10 cellular contexts compared by ENCODE assay signal in the genomic region with DNA sequence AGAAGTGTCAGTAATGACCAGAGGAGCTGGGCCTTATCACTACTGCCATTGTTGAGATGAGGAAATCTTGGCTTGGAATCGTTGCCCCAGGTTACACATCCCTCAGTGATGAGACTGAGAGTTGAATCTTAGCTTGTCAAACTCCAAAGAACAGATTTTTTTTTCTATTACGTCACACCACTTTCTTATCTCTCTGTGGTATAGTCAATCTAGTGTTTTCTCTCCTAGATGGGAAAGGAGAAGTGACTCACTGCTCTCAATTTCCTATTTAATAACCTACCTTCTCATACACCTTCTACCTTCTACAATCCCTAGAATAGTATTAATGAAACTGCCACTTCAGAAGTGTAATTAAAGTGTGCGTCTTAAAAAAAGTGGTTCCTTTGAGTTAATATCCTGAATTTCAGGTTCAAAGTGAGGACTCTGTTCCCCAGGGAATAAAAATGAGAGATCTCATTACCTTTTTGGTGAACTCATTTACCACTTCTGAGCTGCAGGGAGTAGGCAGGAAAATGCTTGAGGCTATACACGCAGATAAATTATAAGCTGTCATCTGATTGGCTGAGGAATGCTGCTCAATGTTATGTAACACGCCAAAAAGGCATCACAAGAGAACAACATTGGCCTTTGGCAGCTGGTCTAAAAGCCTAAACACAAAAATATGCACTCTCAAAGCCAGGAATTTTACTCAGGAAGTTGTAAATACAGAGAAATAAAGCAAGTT. TPM values are rescaled to one million over a fixed set of nuclear protein-coding genes. Genes with fewer than 3 reads are reported as not detected.
DNase-seq lines count a peak whose midpoint lies in the region; ATAC-seq and TF ChIP-seq lines count a peak whose summit lies in the region.
"Had no signal": no experiment of that assay in that cellular context is flagged by ENCODE, and none has a peak within 500 bp of the region (broad histone marks: within the 10 kb centered on the region; RNA-seq: fewer than 3 reads in every experiment).

No MANE protein-coding gene starts in this region.

- 16 to 22% methylated on average over 5 of the region's 5 CpGs for WGBS in GM23248 (ENCODE audit: low coverage in 1 of 2, low lambda C conversion rate in 2 of 2, missing lambda C conversion rate in 2 of 2), 2 experiments
- 40 to 43% methylated on average over 3 to 5 of the region's 5 CpGs for WGBS in transverse colon (ENCODE audit: low coverage in 1 of 2), 2 donors

- peak; percentile 59 for ATAC-seq in RWPE2 (ENCODE audit: low read depth)
- no peak for ATAC-seq in GM21423 (IDR thresholded peaks at IDR 0.05; ENCODE audit: unreplicated experiment)
- no peak for ATAC-seq in GM19324 (IDR thresholded peaks at IDR 0.05; ENCODE audit: low FRiP score, unreplicated experiment)

- in situ Hi-C loops in GM23248 (cut with MboI) (no loop called here), transverse colon (cut with MboI; ENCODE audit: low pct_ligation_motif_present in 1 of 4, low pct_unique_long_range_greater_than_20kb in 1 of 4, low sequenced_read_pairs in 3 of 4) (no loop called here)

- H3K36me3 ChIP-seq in GM23248 (ENCODE audit: low read depth) (no peaks in the 10 kb centered on the region), RWPE2 (ENCODE audit: low read depth) (no peaks in the 10 kb centered on the region), transverse colon (no peaks in the 10 kb centered on the region)

- DNase-seq in A172 (ENCODE audit: low spot score) (peak; percentile 74), GM23248 (peak; percentile 88), RWPE2 (ENCODE audit: low spot score) (no peak), fibroblast of villous mesenchyme (ENCODE audit: low read depth) (peak; percentile 64), transverse colon (no peak), middle frontal gyrus (ENCODE audit: extremely low spot score, low spot score) (no peak)
- DNase-seq: cortex of kidney, NCI-H1930 had no signal

- intact Hi-C loops in transverse colon (cut with DNase I; ENCODE audit: low total_unique reads), result no loop called here

- H3K4me1 ChIP-seq in GM23248 (ENCODE audit: insufficient read depth), result peaks cover 37% of the 10 kb centered on the region
- H3K4me1 ChIP-seq in RWPE2 (ENCODE audit: insufficient read depth, poor library complexity, severe bottlenecking), result peaks cover 8% of the 10 kb centered on the region
- H3K4me1 ChIP-seq in transverse colon, result peaks cover 0 to 6% (median 3%) of the 10 kb centered on the region in 4 donors

- H3K27ac ChIP-seq in GM23248 (peak overlapping the region; percentile 65), RWPE2 (ENCODE audit: poor library complexity, severe bottlenecking) (peak overlapping the region; percentile 20), transverse colon (no peak overlapping the region)

- no peaks in the 10 kb centered on the region for H3K79me2 ChIP-seq in GM23248 (ENCODE audit: insufficient read depth)

- TF ChIP-seq CTCF in RWPE2 (IDR thresholded peaks at IDR 0.05; ENCODE audit: poor library complexity, severe bottlenecking) (no peak), fibroblast of villous mesenchyme (IDR thresholded peaks at IDR 0.05; ENCODE audit: insufficient read depth, low read depth, low read length) (no peak), transverse colon (IDR thresholded peaks at IDR 0.05) (no peak)

- H4K20me1 ChIP-seq in GM23248 (ENCODE audit: insufficient read depth), result no peaks in the 10 kb centered on the region

- 0 out of 2 replicates have a peak overlapping the region, but pooled peaks have one; percentile 14 for H3K9ac ChIP-seq in GM23248

- H3K4me2 ChIP-seq in GM23248 (ENCODE audit: unreplicated experiment), result peak overlapping the region; percentile 53

- H2AFZ ChIP-seq in GM23248, result no peak overlapping the region

- H3K9me3 ChIP-seq in GM23248 (ENCODE audit: low read depth) (no peaks in the 10 kb centered on the region), RWPE2 (ENCODE audit: severe bottlenecking) (no peaks in the 10 kb centered on the region), transverse colon (no peaks in the 10 kb centered on the region)

- H3K4me3 ChIP-seq in GM23248 (peak overlapping the region; percentile 7; the same call in 1 of the 2 replicates), RWPE2 (ENCODE audit: severe bottlenecking) (no peak overlapping the region), fibroblast of villous mesenchyme (ENCODE audit: low read depth, low read length) (no peak overlapping the region), transverse colon (no peak overlapping the region)

- no peak for TF ChIP-seq POLR2A in transverse colon (IDR thresholded peaks at IDR 0.05)

- peaks cover 40% of the 10 kb centered on the region for H3F3A ChIP-seq in GM23248 (ENCODE audit: insufficient read depth)

- no peak for TF ChIP-seq EP300 in transverse colon (IDR thresholded peaks at IDR 0.05; ENCODE audit: low read depth)

- peaks cover 9% of the 10 kb centered on the region for H3K27me3 ChIP-seq in GM23248 (replicated peaks; ENCODE audit: insufficient read depth)
- H3K27me3 ChIP-seq in RWPE2 (ENCODE audit: insufficient read depth, poor library complexity, severe bottlenecking), result no peaks in the 10 kb centered on the region
- H3K27me3 ChIP-seq in transverse colon, result no peaks in the 10 kb centered on the region

- H3K9me2 ChIP-seq in GM23248 (ENCODE audit: insufficient read depth), result no peaks in the 10 kb centered on the region; the same call in 1 of the 2 replicates

RNA-seq across cellular contexts. Expression of a gene that starts 59.3 kb away (rescaled TPM):
- 101 and 118 TPM in 2 replicates for total RNA-seq in A172 (2014; rRNA removed; shearing (Covaris generic))
- 15.7 and 31.3 TPM in 2 replicates for total RNA-seq in GM23248 (2014; rRNA removed; shearing (Covaris generic))
- 40.6 and 41.3 TPM in 2 replicates for polyA plus RNA-seq in GM23248 (2016; fragmentation: Nextera tagmentation; extraction: Ambion mirVana)
- 13.5 and 31.1 TPM in 2 replicates for total RNA-seq in fibroblast of villous mesenchyme
- total RNA-seq in transverse colon, result 1 to 10 TPM in 2 of 4 donors, under 1 TPM in 2; 0.37 to 3.4 (median 1.4) TPM

Comparison
In these comparisons a context has a peak if more than half of its experiments do, and no peak if none do; other contexts are left out.
1. DNase-seq: peak in A172 (single experiment), GM23248 (single experiment) and fibroblast of villous mesenchyme (single experiment); none in RWPE2 (single experiment), transverse colon (single experiment) and middle frontal gyrus (single experiment).
2. H3K27ac ChIP-seq: peak in GM23248 (single experiment) and RWPE2 (single experiment); none in transverse colon (0 of 4).